In the genomic region with DNA sequence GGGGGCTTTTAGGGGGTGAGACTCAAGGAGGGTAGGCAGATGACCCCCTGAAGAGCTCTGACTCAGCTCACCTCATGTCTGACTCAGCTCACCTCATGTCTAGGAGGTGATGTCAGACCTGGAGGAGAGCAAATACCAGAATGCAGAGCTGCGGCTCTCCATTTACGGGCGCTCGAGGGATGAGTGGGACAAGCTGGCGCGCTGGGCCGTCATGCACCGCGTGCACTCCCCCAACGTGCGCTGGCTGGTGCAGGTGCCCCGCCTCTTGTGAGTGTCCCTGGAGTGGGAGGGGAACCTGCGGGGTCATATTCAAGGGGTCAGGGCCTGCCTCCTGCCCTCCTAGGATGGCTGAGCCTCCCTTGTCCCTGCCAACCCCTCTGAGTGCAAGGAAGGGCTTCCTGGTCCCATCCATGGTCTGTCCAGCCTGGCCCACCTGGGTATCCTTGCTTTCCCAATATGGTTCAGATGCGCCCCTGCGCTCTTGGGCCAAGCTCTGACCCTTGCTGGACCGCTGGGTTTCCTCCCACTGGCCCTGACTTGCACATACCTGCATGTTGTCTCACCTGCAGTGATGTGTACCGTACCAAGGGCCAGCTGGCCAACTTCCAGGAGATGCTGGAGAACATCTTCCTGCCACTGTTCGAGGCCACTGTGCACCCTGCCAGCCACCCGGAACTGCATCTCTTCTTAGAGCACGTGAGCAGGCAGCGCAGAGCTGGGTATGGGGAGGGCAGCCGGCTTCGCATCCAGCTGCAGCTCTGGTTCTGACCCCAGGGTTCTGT, we compare ENCODE assay signal across 18 cellular contexts. TPM values are rescaled to one million over a fixed set of nuclear protein-coding genes. Genes with fewer than 3 reads are reported as not detected.
A peak's percentile ranks its signal among the peaks of the same experiment; 100 is the strongest.
DNase-seq lines count a peak whose midpoint lies in the region; ATAC-seq and TF ChIP-seq lines count a peak whose summit lies in the region.
"Had no signal": no experiment of that assay in that cellular context is flagged by ENCODE, and none has a peak within 500 bp of the region (broad histone marks: within the 10 kb centered on the region; RNA-seq: fewer than 3 reads in every experiment).

No MANE protein-coding gene starts in this region.

- peaks cover 11% of the 10 kb centered on the region for H3K4me1 Mint-ChIP-seq in activated T-cell treated with anti-CD3 and anti-CD28 coated beads, Interleukin-2, amount 50 U/mL, for 72 hours (ENCODE audit: low read depth)
- peaks cover 26% of the 10 kb centered on the region for H3K4me1 Mint-ChIP-seq in T-helper 17 cell
- H3K4me1 Mint-ChIP-seq in mesothelial cell of epicardium, result peaks cover 1% of the 10 kb centered on the region

- peaks cover 2 to 9% of the 10 kb centered on the region in 2 donors for H3K36me3 Mint-ChIP-seq in activated T-cell treated with anti-CD3 and anti-CD28 coated beads, Interleukin-2, amount 50 U/mL, for 72 hours (ENCODE audit: insufficient read depth in 2 of 2)
- H3K36me3 Mint-ChIP-seq in T-helper 17 cell (ENCODE audit: low read depth), result peaks cover 6% of the 10 kb centered on the region
- peaks cover 29% of the 10 kb centered on the region for H3K36me3 Mint-ChIP-seq in mesothelial cell of epicardium

- no peak for DNase-seq in activated T-cell treated with anti-CD3 and anti-CD28 coated beads, Interleukin-2, amount 50 U/mL, for 72 hours
- no peak for DNase-seq in activated T-cell treated with anti-CD3 and anti-CD28 coated beads for 4 hours
- no peak for DNase-seq in T-helper 17 cell
- peak; percentile 51 for DNase-seq in fibroblast of mammary gland (ENCODE audit: low read depth)
- DNase-seq in renal cortical epithelial cell (ENCODE audit: low read depth), result peak; percentile 91
- DNase-seq in mesothelial cell of epicardium (ENCODE audit: low spot score in 2 of 2, unreplicated experiment in 2 of 2), result no peak
- no peak for DNase-seq in SK-N-DZ (ENCODE audit: low spot score)
- DNase-seq: activated CD4-positive, alpha-beta T cell treated with anti-CD3 and anti-CD28 coated beads for 1 hour; Calu3; effector memory CD8-positive, alpha-beta T cell; immature natural killer cell; NCI-H1048 had no signal

- H3K4me3 ChIP-seq in fibroblast of mammary gland (ENCODE audit: control insufficient read depth, low read depth, low read length), result no peak overlapping the region
- H3K4me3 ChIP-seq: gastroesophageal sphincter had no signal

- H3K9me3 Mint-ChIP-seq in activated T-cell treated with anti-CD3 and anti-CD28 coated beads, Interleukin-2, amount 50 U/mL, for 72 hours, result no peaks in the 10 kb centered on the region
- H3K9me3 Mint-ChIP-seq in mesothelial cell of epicardium, result no peaks in the 10 kb centered on the region
- H3K9me3 Mint-ChIP-seq: effector memory CD8-positive, alpha-beta T cell; immature natural killer cell; T-helper 1 cell treated with Interleukin-12 subunit alpha and Interleukin-12 subunit beta and Interleukin-4 antibody, amounts not matched to agents 30 μg/mL and 1 μg/mL, for 36 hours had no signal

- no peak overlapping the region for H3K27ac Mint-ChIP-seq in activated T-cell treated with anti-CD3 and anti-CD28 coated beads, Interleukin-2, amount 50 U/mL, for 72 hours
- peak overlapping the region; percentile 85 for H3K27ac Mint-ChIP-seq in T-helper 17 cell
- H3K27ac Mint-ChIP-seq in mesothelial cell of epicardium, result no peak overlapping the region
- H3K27ac Mint-ChIP-seq: T-helper 1 cell treated with Interleukin-12 subunit alpha and Interleukin-12 subunit beta and Interleukin-4 antibody, amounts not matched to agents 30 μg/mL and 1 μg/mL, for 36 hours had no signal

- H3K9me3 ChIP-seq in T-helper 17 cell (ENCODE audit: control insufficient read depth, low read length, poor library complexity, severe bottlenecking), result no peaks in the 10 kb centered on the region
- H3K9me3 ChIP-seq: gastroesophageal sphincter had no signal

- no peaks in the 10 kb centered on the region for H3K27me3 Mint-ChIP-seq in activated T-cell treated with anti-CD3 and anti-CD28 coated beads, Interleukin-2, amount 50 U/mL, for 72 hours (ENCODE audit: low read depth)
- no peaks in the 10 kb centered on the region for H3K27me3 Mint-ChIP-seq in T-helper 17 cell
- no peaks in the 10 kb centered on the region for H3K27me3 Mint-ChIP-seq in mesothelial cell of epicardium (ENCODE audit: low read depth)
- H3K27me3 Mint-ChIP-seq: effector memory CD8-positive, alpha-beta T cell had no signal

- peak; percentile 30 for ATAC-seq in activated T-cell treated with anti-CD3 and anti-CD28 coated beads, Interleukin-2, amount 50 U/mL, for 72 hours (replicated peaks in 1 of 2)
- ATAC-seq in T-helper 17 cell, result no peak
- ATAC-seq in GM19324 (IDR thresholded peaks at IDR 0.05; ENCODE audit: low FRiP score, unreplicated experiment), result no peak
- ATAC-seq: effector memory CD8-positive, alpha-beta T cell; gastroesophageal sphincter; HepG2 had no signal

- no peak overlapping the region for H3K4me3 Mint-ChIP-seq in activated T-cell treated with anti-CD3 and anti-CD28 coated beads, Interleukin-2, amount 50 U/mL, for 72 hours
- H3K4me3 Mint-ChIP-seq in T-helper 17 cell (no peak overlapping the region), mesothelial cell of epicardium (no peak overlapping the region)
- H3K4me3 Mint-ChIP-seq: immature natural killer cell; T-helper 1 cell treated with Interleukin-12 subunit alpha and Interleukin-12 subunit beta and Interleukin-4 antibody, amounts not matched to agents 30 μg/mL and 1 μg/mL, for 36 hours had no signal

- TF ChIP-seq CTCF in fibroblast of mammary gland (conservative IDR thresholded peaks at IDR 0.05; ENCODE audit: control insufficient read depth, insufficient read depth, low read depth, low read length), result no peak
- TF ChIP-seq CTCF in mesothelial cell of epicardium (IDR thresholded peaks at IDR 0.05; ENCODE audit: unreplicated experiment), result no peak

RNA-seq across cellular contexts. Expression of gene AMPD2, which starts 9.1 kb away (rescaled TPM):
- total RNA-seq in activated T-cell treated with anti-CD3 and anti-CD28 coated beads, Interleukin-2, amount 50 U/mL, for 72 hours, result 10 to 100 TPM; 64.0 to 79.2 TPM
- 100 to 1,000 TPM; 471 to 552 TPM for total RNA-seq in T-helper 17 cell
- 62.7 and 71.7 TPM in 2 replicates for total RNA-seq in renal cortical epithelial cell
- 133 to 141 TPM (median 134 TPM) in 3 replicates for total RNA-seq in mesothelial cell of epicardium
- 66.8 and 68.7 TPM in 2 replicates for polyA plus RNA-seq in SK-N-DZ (2014; cell fraction: cytosol; rRNA removed)
- polyA plus RNA-seq in SK-N-DZ (2014; cell fraction: nucleus; rRNA removed), result 324 and 481 TPM in 2 replicates

RNA-seq across cellular contexts. Expression of gene GNAT2, which starts 9.3 kb away (rescaled TPM):
- under 1 TPM; 0.17 to 0.23 TPM for total RNA-seq in activated T-cell treated with anti-CD3 and anti-CD28 coated beads, Interleukin-2, amount 50 U/mL, for 72 hours
- total RNA-seq in T-helper 17 cell (not detected), renal cortical epithelial cell (0.10 TPM in 1 of 2 replicates, not detected in the other), mesothelial cell of epicardium (0.36 TPM in 1 of 3 replicates, not detected in the others)
- 0.44 TPM in 1 of 2 replicates, not detected in the other for polyA plus RNA-seq in SK-N-DZ (2014; cell fraction: cytosol; rRNA removed)
- polyA plus RNA-seq in SK-N-DZ (2014; cell fraction: nucleus; rRNA removed), result not detected in 2 replicates
- total RNA-seq: Calu3, gastroesophageal sphincter, NCI-H460 had no signal
- polyA plus RNA-seq: immature natural killer cell had no signal

RNA-seq across cellular contexts. Expression of gene GSTM4, which starts 27.2 kb away (rescaled TPM):
- 10 to 100 TPM; 23.5 to 31.1 TPM for total RNA-seq in activated T-cell treated with anti-CD3 and anti-CD28 coated beads, Interleukin-2, amount 50 U/mL, for 72 hours
- 10 to 100 TPM; 17.0 to 18.0 TPM for total RNA-seq in T-helper 17 cell
- total RNA-seq in renal cortical epithelial cell, result 12.2 and 17.8 TPM in 2 replicates
- 23.4 to 24.9 TPM (median 23.7 TPM) in 3 replicates for total RNA-seq in mesothelial cell of epicardium
- polyA plus RNA-seq in SK-N-DZ (2014; cell fraction: cytosol; rRNA removed), result 12.5 and 23.6 TPM in 2 replicates
- 9.8 and 15.2 TPM in 2 replicates for polyA plus RNA-seq in SK-N-DZ (2014; cell fraction: nucleus; rRNA removed)

RNA-seq across cellular contexts. Expression of gene GSTM2, which starts 39.1 kb away (rescaled TPM):
- 10 to 100 TPM; 40.2 to 41.9 TPM for total RNA-seq in activated T-cell treated with anti-CD3 and anti-CD28 coated beads, Interleukin-2, amount 50 U/mL, for 72 hours
- 100 to 1,000 TPM in 1 of 2 donors, 10 to 100 TPM in 1; 44.0 to 117 TPM for total RNA-seq in T-helper 17 cell
- total RNA-seq in renal cortical epithelial cell, result 1.4 and 14.7 TPM in 2 replicates
- total RNA-seq in mesothelial cell of epicardium, result 169 to 186 TPM (median 177 TPM) in 3 replicates
- polyA plus RNA-seq in SK-N-DZ (2014; cell fraction: cytosol; rRNA removed), result 31.0 and 32.8 TPM in 2 replicates
- polyA plus RNA-seq in SK-N-DZ (2014; cell fraction: nucleus; rRNA removed), result 62.9 and 71.3 TPM in 2 replicates

RNA-seq across cellular contexts. Expression of gene GSTM1, which starts 58.9 kb away (rescaled TPM):
- total RNA-seq in activated T-cell treated with anti-CD3 and anti-CD28 coated beads, Interleukin-2, amount 50 U/mL, for 72 hours, result 10 to 100 TPM; 37.2 to 60.6 TPM
- 10 to 100 TPM in 1 of 2 donors, not detected in 1; 34.5 TPM for total RNA-seq in T-helper 17 cell
- 8.0 and 15.1 TPM in 2 replicates for total RNA-seq in renal cortical epithelial cell
- total RNA-seq in mesothelial cell of epicardium, result 48.8 to 54.2 TPM (median 52.3 TPM) in 3 replicates
- polyA plus RNA-seq in SK-N-DZ (2014; cell fraction: cytosol; rRNA removed), result not detected in 2 replicates
- not detected in 2 replicates for polyA plus RNA-seq in SK-N-DZ (2014; cell fraction: nucleus; rRNA removed)
- total RNA-seq: HepG2, pulmonary artery endothelial cell had no signal

Comparison
In these comparisons a context has a peak if more than half of its experiments do, and no peak if none do; other contexts are left out.
1. ATAC-seq: peak in activated T-cell treated with anti-CD3 and anti-CD28 coated beads, Interleukin-2, amount 50 U/mL, for 72 hours (2 of 2); none in T-helper 17 cell (single experiment) and GM19324 (single experiment).
2. DNase-seq: peak in fibroblast of mammary gland (single experiment) and renal cortical epithelial cell (single experiment); none in activated T-cell treated with anti-CD3 and anti-CD28 coated beads, Interleukin-2, amount 50 U/mL, for 72 hours (0 of 2), activated T-cell treated with anti-CD3 and anti-CD28 coated beads for 4 hours (single experiment), T-helper 17 cell (0 of 3), mesothelial cell of epicardium (0 of 2) and SK-N-DZ (single experiment).